ENCODE assay signal across 28 cellular contexts in the genomic region with DNA sequence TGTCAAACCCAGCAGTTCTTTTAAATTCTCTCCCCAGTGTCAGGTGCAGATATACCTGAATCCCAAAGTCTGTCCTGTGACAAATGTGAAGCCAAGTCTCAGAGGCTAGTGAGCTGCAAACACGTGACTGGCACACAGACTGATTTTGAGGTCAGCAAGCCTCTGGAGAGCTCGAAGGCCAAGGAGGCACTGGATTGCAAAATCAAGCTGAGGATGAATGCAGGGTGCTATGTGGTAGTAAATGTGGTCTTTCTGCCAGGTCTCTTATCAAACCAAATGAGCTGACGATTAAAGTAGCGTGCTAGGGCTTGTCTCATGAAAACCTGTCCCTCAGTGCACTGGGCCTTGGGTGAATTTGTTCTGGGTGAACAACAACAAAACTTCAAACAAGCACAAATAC. TPM values are rescaled to one million over a fixed set of nuclear protein-coding genes. Genes with fewer than 3 reads are reported as not detected.
DNase-seq lines count a peak whose midpoint lies in the region; ATAC-seq and TF ChIP-seq lines count a peak whose summit lies in the region.
"Had no signal": no experiment of that assay in that cellular context is flagged by ENCODE, and none has a peak within 500 bp of the region (broad histone marks: within the 10 kb centered on the region; RNA-seq: fewer than 3 reads in every experiment).

No MANE protein-coding gene starts in this region.

- peaks cover 22 to 90% (median 63%) of the 10 kb centered on the region in 11 experiments; a peak in 20 of 22 replicates for H4K20me1 ChIP-seq in BLaER1 treated with 17β-estradiol and CSF1 and Interleukin-3, amounts not matched to agents 10 nM and 100 nM

- 0 out of 22 replicates have a peak overlapping the region, but pooled peaks of 1 of the 11 experiments have one; percentile 8 for H3K27ac ChIP-seq in BLaER1 treated with 17β-estradiol and CSF1 and Interleukin-3, amounts not matched to agents 10 nM and 100 nM
- H3K27ac ChIP-seq in adrenal gland: peak overlapping the region; percentile 9 to 76 (median 53)
- H3K27ac ChIP-seq in heart right ventricle: peak overlapping the region in 8 of 10 donors; percentile 30 to 66 (median 36)
- peak overlapping the region; percentile 29 to 61 (median 42) for H3K27ac ChIP-seq in gastrocnemius medialis
- no peak overlapping the region for H3K27ac ChIP-seq in ascending aorta
- H3K27ac ChIP-seq: brain microvascular endothelial cell, C4-2B, coronary artery, ovary, SJSA1, transverse colon had no signal

- H3K4me1 Mint-ChIP-seq in activated T-cell treated with anti-CD3 and anti-CD28 coated beads, Interleukin-2, amount 50 U/mL, for 4 hours (ENCODE audit: low read depth): peaks cover 20% of the 10 kb centered on the region

- TF ChIP-seq CTCF in adrenal gland (IDR thresholded peaks at IDR 0.05) (no peak), heart right ventricle (IDR thresholded peaks at IDR 0.05) (no peak), gastrocnemius medialis (IDR thresholded peaks at IDR 0.05 in 4 of 5, conservative IDR thresholded peaks at IDR 0.05 in 1 of 5) (no peak), ascending aorta (IDR thresholded peaks at IDR 0.05) (no peak)

- WGBS in adrenal gland, 4 donors: 33 to 56% (median 39%) methylated on average over 2 to 4 of the region's 4 CpGs
- WGBS in heart right ventricle, 2 donors: 42 to 51% methylated on average over 4 of the region's 4 CpGs

- no peak overlapping the region for H3K4me3 Mint-ChIP-seq in activated T-cell treated with anti-CD3 and anti-CD28 coated beads, Interleukin-2, amount 50 U/mL, for 4 hours
- H3K4me3 Mint-ChIP-seq: activated CD8-positive, alpha-beta memory T cell treated with anti-CD3 and anti-CD28 coated beads, Interleukin-2, amount 10 ng/mL, durations not matched to agents 7 days and 5 days; activated naive CD8-positive, alpha-beta T cell treated with anti-CD3 and anti-CD28 coated beads, Interleukin-2, amount 10 ng/mL, durations not matched to agents 7 days and 5 days; endodermal cell; naive thymus-derived CD4-positive, alpha-beta T cell had no signal

- peaks cover 51% of the 10 kb centered on the region for H3K36me3 Mint-ChIP-seq in activated T-cell treated with anti-CD3 and anti-CD28 coated beads, Interleukin-2, amount 50 U/mL, for 4 hours (ENCODE audit: insufficient read depth)

- ATAC-seq in heart right ventricle (peak in 6 of 8 donors; percentile 36 to 81 (median 64)), gastrocnemius medialis (peak; percentile 59 to 74), HG02623 (IDR thresholded peaks at IDR 0.05; ENCODE audit: unreplicated experiment) (no peak)
- no peak for ATAC-seq in activated T-cell treated with anti-CD3 and anti-CD28 coated beads, Interleukin-2, amount 50 U/mL, for 4 hours
- ATAC-seq: activated CD8-positive, alpha-beta memory T cell treated with anti-CD3 and anti-CD28 coated beads, Interleukin-2, amount 10 ng/mL, durations not matched to agents 7 days and 5 days; naive thymus-derived CD4-positive, alpha-beta T cell had no signal

- no peaks in the 10 kb centered on the region for H3K9me3 Mint-ChIP-seq in activated T-cell treated with anti-CD3 and anti-CD28 coated beads, Interleukin-2, amount 50 U/mL, for 4 hours
- H3K9me3 Mint-ChIP-seq: activated naive CD8-positive, alpha-beta T cell treated with anti-CD3 and anti-CD28 coated beads, Interleukin-2, amount 10 ng/mL, durations not matched to agents 7 days and 5 days; activated T-helper 2 cell treated with anti-CD3 and anti-CD28 coated beads, Interferon-gamma antibody, Interleukin-2, Interleukin-4, amounts not matched to agents 10 μg/mL and 5 μg/mL and 100 μg/mL, durations not matched to agents 14 hours and 24 hours and 36 hours; endodermal cell; naive thymus-derived CD4-positive, alpha-beta T cell had no signal

- in situ Hi-C loops in gastrocnemius medialis (cut with MboI; ENCODE audit: low sequenced_read_pairs in 4 of 4): loop anchor here in 2 of 4 donors (25.0 kb wide), 1 partner anchor 99 kb away; no protein-coding TSS in a partner anchor

- no peaks in the 10 kb centered on the region for H3K9me3 ChIP-seq in BLaER1 treated with 17β-estradiol and CSF1 and Interleukin-3, amounts not matched to agents 10 nM and 100 nM (replicated peaks in 1 of 11)
- H3K9me3 ChIP-seq in adrenal gland (replicated peaks in 1 of 3) (no peaks in the 10 kb centered on the region), heart right ventricle (no peaks in the 10 kb centered on the region), gastrocnemius medialis (no peaks in the 10 kb centered on the region), ascending aorta (no peaks in the 10 kb centered on the region)
- H3K9me3 ChIP-seq: ovary, SJSA1, transverse colon had no signal

- peak overlapping the region in 9 of 11 experiments; percentile 9 to 49 (median 17); a peak in 15 of 22 replicates for H3K4me2 ChIP-seq in BLaER1 treated with 17β-estradiol and CSF1 and Interleukin-3, amounts not matched to agents 10 nM and 100 nM

- peaks cover 73 to 87% (median 81%) of the 10 kb centered on the region in 10 experiments for H3K4me1 ChIP-seq in BLaER1 treated with 17β-estradiol and CSF1 and Interleukin-3, amounts not matched to agents 10 nM and 100 nM
- H3K4me1 ChIP-seq in adrenal gland (replicated peaks in 1 of 2): peaks cover 17 to 35% of the 10 kb centered on the region in 2 donors
- H3K4me1 ChIP-seq in heart right ventricle: peaks cover 9 to 43% (median 35%) of the 10 kb centered on the region in 9 donors
- peaks cover 18 to 31% of the 10 kb centered on the region in 2 donors for H3K4me1 ChIP-seq in gastrocnemius medialis
- H3K4me1 ChIP-seq in ascending aorta: peaks cover 0 to 4% of the 10 kb centered on the region in 2 donors

- H3K27me3 Mint-ChIP-seq in activated T-cell treated with anti-CD3 and anti-CD28 coated beads, Interleukin-2, amount 50 U/mL, for 4 hours (ENCODE audit: low read depth): no peaks in the 10 kb centered on the region
- H3K27me3 Mint-ChIP-seq: activated CD8-positive, alpha-beta memory T cell treated with anti-CD3 and anti-CD28 coated beads, Interleukin-2, amount 10 ng/mL, durations not matched to agents 7 days and 5 days; activated naive CD8-positive, alpha-beta T cell treated with anti-CD3 and anti-CD28 coated beads, Interleukin-2, amount 10 ng/mL, durations not matched to agents 7 days and 5 days; naive thymus-derived CD4-positive, alpha-beta T cell had no signal

- DNase-seq in adrenal gland (peak in 6 of 7 donors; percentile 74 to 90 (median 85)), heart right ventricle (no peak), gastrocnemius medialis (peak; percentile 54 to 57), NOMO-1 treated with DMSO at 0.1 percent for 48 hours (lab: John Stamatoyannopoulos, UW; ENCODE audit: unreplicated experiment) (no peak), ascending aorta (ENCODE audit: low spot score in 2 of 2) (no peak)
- no peak for DNase-seq in activated T-cell treated with anti-CD3 and anti-CD28 coated beads, Interleukin-2, amount 50 U/mL, for 4 hours
- DNase-seq: activated CD4-positive, alpha-beta T cell treated with anti-CD3 and anti-CD28 coated beads for 48 hours; activated CD8-positive, alpha-beta memory T cell treated with anti-CD3 and anti-CD28 coated beads, Interleukin-2, amount 10 ng/mL, durations not matched to agents 7 days and 5 days; activated naive CD8-positive, alpha-beta T cell treated with anti-CD3 and anti-CD28 coated beads, Interleukin-2, amount 10 ng/mL, durations not matched to agents 7 days and 5 days; brain microvascular endothelial cell; Calu3; EL; endodermal cell; glutamatergic neuron; naive thymus-derived CD4-positive, alpha-beta T cell; NCI-H1417; NCI-H510A; ovary; stimulated activated naive CD4-positive, alpha-beta T cell treated with Interleukin-2 at 50 U/mL for 16 hours; transverse colon had no signal

- H3K27me3 ChIP-seq in BLaER1 treated with 17β-estradiol and CSF1 and Interleukin-3, amounts not matched to agents 10 nM and 100 nM: no peaks in the 10 kb centered on the region
- H3K27me3 ChIP-seq in adrenal gland: no peaks in the 10 kb centered on the region
- no peaks in the 10 kb centered on the region for H3K27me3 ChIP-seq in heart right ventricle
- H3K27me3 ChIP-seq in gastrocnemius medialis: no peaks in the 10 kb centered on the region
- no peaks in the 10 kb centered on the region for H3K27me3 ChIP-seq in ascending aorta
- H3K27me3 ChIP-seq: brain microvascular endothelial cell, ovary, SJSA1, transverse colon had no signal

- no peak overlapping the region for H3K4me3 ChIP-seq in BLaER1 treated with 17β-estradiol and CSF1 and Interleukin-3, amounts not matched to agents 10 nM and 100 nM
- H3K4me3 ChIP-seq in adrenal gland (no peak overlapping the region), heart right ventricle (no peak overlapping the region), gastrocnemius medialis (no peak overlapping the region), ascending aorta (no peak overlapping the region)
- H3K4me3 ChIP-seq: coronary artery, ovary, SJSA1, transverse colon had no signal

- TF ChIP-seq POLR2A in adrenal gland (IDR thresholded peaks at IDR 0.05): no peak
- no peak for TF ChIP-seq POLR2A in gastrocnemius medialis (IDR thresholded peaks at IDR 0.05)

- intact Hi-C loops in adrenal gland (cut with DNase I) (no loop called here), heart right ventricle (cut with DNase I) (loop anchor here in 1 of 10 donors (10.0 kb wide), 1 partner anchor 192 kb away; a partner anchor contains a TSS), gastrocnemius medialis (cut with DNase I; ENCODE audit: low total_unique reads) (no loop called here), ascending aorta (cut with DNase I) (no loop called here)

- peak overlapping the region in 3 of 11 experiments; percentile 4 to 45 (median 4); a peak in 2 of 22 replicates for H3K9ac ChIP-seq in BLaER1 treated with 17β-estradiol and CSF1 and Interleukin-3, amounts not matched to agents 10 nM and 100 nM

- peaks cover 93 to 100% (median 99%) of the 10 kb centered on the region in 11 experiments for H3K36me3 ChIP-seq in BLaER1 treated with 17β-estradiol and CSF1 and Interleukin-3, amounts not matched to agents 10 nM and 100 nM
- peaks cover 0 to 92% of the 10 kb centered on the region in 2 donors for H3K36me3 ChIP-seq in adrenal gland (replicated peaks in 1 of 2)
- peaks cover 0 to 100% (median 73%) of the 10 kb centered on the region in 9 donors for H3K36me3 ChIP-seq in heart right ventricle
- H3K36me3 ChIP-seq in gastrocnemius medialis: peaks cover 0 to 89% of the 10 kb centered on the region in 2 donors
- peaks cover 88 to 100% of the 10 kb centered on the region in 2 donors for H3K36me3 ChIP-seq in ascending aorta
- H3K36me3 ChIP-seq: ovary had no signal

RNA-seq across cellular contexts. Expression of a gene that starts 20.6 kb away (rescaled TPM):
- total RNA-seq in adrenal gland (1 to 10 TPM in 2 of 8 donors, under 1 TPM in 1, not detected in 5; 0.19 to 2.0 (median 1.1) TPM), heart right ventricle (1 to 10 TPM in 2 of 10 donors, under 1 TPM in 7, not detected in 1; 0.27 to 2.0 (median 0.42) TPM), gastrocnemius medialis (under 1 TPM in 3 of 4 donors, not detected in 1; 0.23 to 0.51 (median 0.35) TPM), ascending aorta (2.0 TPM)
- polyA plus RNA-seq in adrenal gland (1 to 10 TPM in 1 of 3 donors, under 1 TPM in 2; 0.40 to 1.0 (median 0.64) TPM), heart right ventricle (1 to 10 TPM in 1 of 2 donors, under 1 TPM in 1; 0.29 to 3.4 TPM)
- total RNA-seq in activated T-cell treated with anti-CD3 and anti-CD28 coated beads, Interleukin-2, amount 50 U/mL, for 4 hours: 1 to 10 TPM; 2.7 to 4.9 (median 3.4) TPM
- total RNA-seq: transverse colon had no signal

RNA-seq across cellular contexts. Expression of a gene that starts 29.9 kb away (rescaled TPM):
- total RNA-seq in adrenal gland (1 to 10 TPM in 1 of 8 donors, under 1 TPM in 2, not detected in 5; 0.18 to 2.6 (median 0.65) TPM), heart right ventricle (not detected), gastrocnemius medialis (not detected), ascending aorta (not detected)
- polyA plus RNA-seq in adrenal gland (under 1 TPM in 2 of 3 donors, not detected in 1; 0.13 to 0.16 TPM), heart right ventricle (not detected)
- not detected for total RNA-seq in activated T-cell treated with anti-CD3 and anti-CD28 coated beads, Interleukin-2, amount 50 U/mL, for 4 hours
- total RNA-seq: activated CD8-positive, alpha-beta memory T cell treated with anti-CD3 and anti-CD28 coated beads, Interleukin-2, amount 10 ng/mL, durations not matched to agents 7 days and 5 days; activated naive CD8-positive, alpha-beta T cell treated with anti-CD3 and anti-CD28 coated beads, Interleukin-2, amount 10 ng/mL, durations not matched to agents 7 days and 5 days; activated T-helper 2 cell treated with anti-CD3 and anti-CD28 coated beads, Interferon-gamma antibody, Interleukin-2, Interleukin-4, amounts not matched to agents 10 μg/mL and 5 μg/mL and 100 μg/mL, durations not matched to agents 14 hours and 24 hours and 36 hours; Calu3; mesenteric fat pad; SJSA1; T-helper 1 cell treated with Interleukin-12 subunit alpha and Interleukin-12 subunit beta and Interleukin-4 antibody, amounts not matched to agents 30 ng/mL and 1 ng/mL, for 36 hours; transverse colon had no signal
- polyA plus RNA-seq: naive thymus-derived CD4-positive, alpha-beta T cell had no signal

RNA-seq across cellular contexts. Expression of a gene that starts 38.4 kb away (rescaled TPM):
- 10 to 100 TPM; 14.8 to 83.3 (median 44.8) TPM for total RNA-seq in adrenal gland
- polyA plus RNA-seq in adrenal gland: 10 to 100 TPM; 17.0 to 72.8 (median 23.2) TPM
- total RNA-seq in heart right ventricle: 100 to 1,000 TPM in 1 of 10 donors, 10 to 100 TPM in 3, 1 to 10 TPM in 6; 1.6 to 161 (median 4.2) TPM
- polyA plus RNA-seq in heart right ventricle: 100 to 1,000 TPM; 124 to 210 TPM
- total RNA-seq in gastrocnemius medialis: 10 to 100 TPM; 13.2 to 35.7 (median 19.3) TPM
- total RNA-seq in ascending aorta: 13.2 TPM
- under 1 TPM in 2 of 3 donors, not detected in 1; 0.33 to 0.34 TPM for total RNA-seq in activated T-cell treated with anti-CD3 and anti-CD28 coated beads, Interleukin-2, amount 50 U/mL, for 4 hours
- total RNA-seq: activated CD8-positive, alpha-beta memory T cell treated with anti-CD3 and anti-CD28 coated beads, Interleukin-2, amount 10 ng/mL, durations not matched to agents 7 days and 5 days; activated naive CD8-positive, alpha-beta T cell treated with anti-CD3 and anti-CD28 coated beads, Interleukin-2, amount 10 ng/mL, durations not matched to agents 7 days and 5 days; activated T-helper 2 cell treated with anti-CD3 and anti-CD28 coated beads, Interferon-gamma antibody, Interleukin-2, Interleukin-4, amounts not matched to agents 10 μg/mL and 5 μg/mL and 100 μg/mL, durations not matched to agents 14 hours and 24 hours and 36 hours; Calu3; naive thymus-derived CD4-positive, alpha-beta T cell; SJSA1; T-helper 1 cell treated with Interleukin-12 subunit alpha and Interleukin-12 subunit beta and Interleukin-4 antibody, amounts not matched to agents 30 ng/mL and 1 ng/mL, for 36 hours had no signal
- polyA plus RNA-seq: naive thymus-derived CD4-positive, alpha-beta T cell had no signal

RNA-seq across cellular contexts. Expression of a gene that starts 46.2 kb away (rescaled TPM):
- total RNA-seq in adrenal gland (10 to 100 TPM; 10.5 to 48.2 (median 26.6) TPM), heart right ventricle (10 to 100 TPM; 18.6 to 71.1 (median 27.1) TPM), gastrocnemius medialis (10 to 100 TPM; 16.5 to 29.1 (median 18.4) TPM), ascending aorta (164 TPM)
- polyA plus RNA-seq in adrenal gland (100 to 1,000 TPM in 1 of 3 donors, 10 to 100 TPM in 2; 14.2 to 136 (median 83.9) TPM), heart right ventricle (100 to 1,000 TPM in 1 of 2 donors, 10 to 100 TPM in 1; 58.5 to 179 TPM)
- 1 to 10 TPM; 3.1 to 4.8 (median 3.5) TPM for total RNA-seq in activated T-cell treated with anti-CD3 and anti-CD28 coated beads, Interleukin-2, amount 50 U/mL, for 4 hours

Comparison
In these comparisons a context has a peak if more than half of its experiments do, and no peak if none do; other contexts are left out.
1. H3K27ac ChIP-seq: peak in adrenal gland (5 of 5), heart right ventricle (8 of 10) and gastrocnemius medialis (4 of 4); none in ascending aorta (0 of 2).
2. DNase-seq: peak in adrenal gland (6 of 7) and gastrocnemius medialis (2 of 2); none in heart right ventricle (0 of 2), NOMO-1 treated with DMSO at 0.1 percent for 48 hours (single experiment), ascending aorta (0 of 2) and activated T-cell treated with anti-CD3 and anti-CD28 coated beads, Interleukin-2, amount 50 U/mL, for 4 hours (single experiment).
3. ATAC-seq: peak in heart right ventricle (6 of 8) and gastrocnemius medialis (2 of 2); none in HG02623 (single experiment) and activated T-cell treated with anti-CD3 and anti-CD28 coated beads, Interleukin-2, amount 50 U/mL, for 4 hours (0 of 2).